10 cellular contexts compared by ENCODE assay signal in genomic region chr5:123460296-123460729, GRCh38. TPM values are rescaled to one million over a fixed set of nuclear protein-coding genes. Genes with fewer than 3 reads are reported as not detected.
A peak's percentile ranks its signal among the peaks of the same experiment; 100 is the strongest.
DNase-seq lines count a peak whose midpoint lies in the region; ATAC-seq, FAIRE-seq and TF ChIP-seq lines count a peak whose summit lies in the region.
"Had no signal": no experiment of that assay in that cellular context is flagged by ENCODE, and none has a peak within 500 bp of the region (broad histone marks: within the 10 kb centered on the region; RNA-seq: fewer than 3 reads in every experiment).

No MANE protein-coding gene starts in this region.

- H3K4me3 ChIP-seq in kidney (ENCODE audit: low read length in 2 of 2) = no peak overlapping the region
- H3K4me3 ChIP-seq: SJSA1 had no signal

- peak; percentile 96 for ATAC-seq in T-helper 17 cell
- no peak for ATAC-seq in HG03108 (IDR thresholded peaks at IDR 0.05; ENCODE audit: unreplicated experiment)
- ATAC-seq in GM21737 (IDR thresholded peaks at IDR 0.05; ENCODE audit: unreplicated experiment) = no peak

- DNase-seq in activated naive CD4-positive, alpha-beta T cell treated with anti-CD3 and anti-CD28 coated beads for 36 hours = peak; percentile 81
- DNase-seq in activated naive CD4-positive, alpha-beta T cell (lab: John Stamatoyannopoulos, UW) = no peak
- DNase-seq in T-helper 17 cell = no peak
- DNase-seq in erythroblast (lab: John Stamatoyannopoulos, UW) = peak; percentile 7 to 12
- DNase-seq in stimulated activated naive CD4-positive, alpha-beta T cell treated with Interleukin-2 at 50 U/mL for 16 hours (lab: John Stamatoyannopoulos, UW) = peak; percentile 22
- DNase-seq in kidney = no peak

- no peaks in the 10 kb centered on the region for H3K27me3 Mint-ChIP-seq in activated naive CD4-positive, alpha-beta T cell treated with anti-CD3 and anti-CD28 coated beads for 36 hours (ENCODE audit: low read depth)
- no peaks in the 10 kb centered on the region for H3K27me3 Mint-ChIP-seq in T-helper 17 cell

- TF ChIP-seq CTCF in kidney (IDR thresholded peaks at IDR 0.05; ENCODE audit: borderline replicate concordance, extremely low read depth, insufficient read depth) = no peak

- no peaks in the 10 kb centered on the region for H3K9me3 ChIP-seq in T-helper 17 cell (ENCODE audit: control insufficient read depth, low read length, poor library complexity, severe bottlenecking)
- no peaks in the 10 kb centered on the region for H3K9me3 ChIP-seq in kidney (ENCODE audit: control insufficient read depth in 1 of 2, low read length in 2 of 2)
- H3K9me3 ChIP-seq: SJSA1 had no signal

- H3K27ac ChIP-seq in kidney (ENCODE audit: low read depth in 2 of 2, low read length in 2 of 2) = peak overlapping the region in 1 of 2 donors; percentile 23
- H3K27ac ChIP-seq: C4-2B, SJSA1 had no signal

- H3K4me1 ChIP-seq in kidney (ENCODE audit: control insufficient read depth in 1 of 2, insufficient read depth in 1 of 2, low read depth in 1 of 2, low read length in 2 of 2) = peaks cover 0 to 8% of the 10 kb centered on the region in 2 donors
- H3K4me1 ChIP-seq: SJSA1 had no signal

- H3K9me3 Mint-ChIP-seq in activated naive CD4-positive, alpha-beta T cell treated with anti-CD3 and anti-CD28 coated beads for 36 hours = peaks cover 2% of the 10 kb centered on the region

- peaks cover 20% of the 10 kb centered on the region for H3K4me1 Mint-ChIP-seq in activated naive CD4-positive, alpha-beta T cell treated with anti-CD3 and anti-CD28 coated beads for 36 hours (ENCODE audit: low read depth)
- H3K4me1 Mint-ChIP-seq in T-helper 17 cell = peaks cover 7% of the 10 kb centered on the region

- CTCF ChIA-PET in activated naive CD4-positive, alpha-beta T cell treated with anti-CD3 and anti-CD28 coated beads for 36 hours (lab: Charles Lee) = interaction anchor here (0.8 to 2.0 kb wide), 4 partner anchors 10 to 37 kb away, joined by 3 to 5 read pairs (median 4); partner anchors contain the start of gene CEP120

- no peak for FAIRE-seq in kidney (lab: Jason Lieb, UNC)

- no peaks in the 10 kb centered on the region for H3K36me3 Mint-ChIP-seq in activated naive CD4-positive, alpha-beta T cell treated with anti-CD3 and anti-CD28 coated beads for 36 hours (ENCODE audit: low read depth)
- peaks cover 2% of the 10 kb centered on the region for H3K36me3 Mint-ChIP-seq in T-helper 17 cell (ENCODE audit: low read depth)

- TF ChIP-seq POLR2A in erythroblast (IDR thresholded peaks at IDR 0.05; ENCODE audit: low read length) = no peak

- no peak overlapping the region for H3K9ac ChIP-seq in kidney (ENCODE audit: low read length in 2 of 2)

- H3K27ac Mint-ChIP-seq in activated naive CD4-positive, alpha-beta T cell treated with anti-CD3 and anti-CD28 coated beads for 36 hours = peak overlapping the region; percentile 90
- H3K27ac Mint-ChIP-seq in T-helper 17 cell = no peak overlapping the region

- H3K4me3 Mint-ChIP-seq in activated naive CD4-positive, alpha-beta T cell treated with anti-CD3 and anti-CD28 coated beads for 36 hours = peak overlapping the region; percentile 10
- no peak overlapping the region for H3K4me3 Mint-ChIP-seq in T-helper 17 cell

- H3K36me3 ChIP-seq in kidney (ENCODE audit: control insufficient read depth in 1 of 2, insufficient read depth in 2 of 2, low read length in 2 of 2) = no peaks in the 10 kb centered on the region
- H3K36me3 ChIP-seq: SJSA1 had no signal

- intact Hi-C loops in activated naive CD4-positive, alpha-beta T cell treated with anti-CD3 and anti-CD28 coated beads for 36 hours (cut with micrococcal nuclease) = loop anchor here (1.0 kb wide), 7 partner anchors 12 to 151 kb away; partner anchors contain the start of genes CEP120 and CSNK1G3
- intact Hi-C loops in kidney (cut with DNase I) = no loop called here

RNA-seq across cellular contexts. Expression of gene CEP120, which starts 37.1 kb away (rescaled TPM):
- 10 to 100 TPM; 39.2 to 39.5 TPM for total RNA-seq in activated naive CD4-positive, alpha-beta T cell treated with anti-CD3 and anti-CD28 coated beads for 36 hours
- total RNA-seq in T-helper 17 cell (10 to 100 TPM; 58.6 to 60.5 TPM), kidney (22.1 TPM)
- polyA plus RNA-seq in kidney (ENCODE audit: insufficient read depth, low read depth, low replicate concordance) = 4.6 TPM

RNA-seq across cellular contexts. Expression of gene CSNK1G3, which starts 51.7 kb away (rescaled TPM):
- 10 to 100 TPM; 31.9 to 33.8 TPM for total RNA-seq in activated naive CD4-positive, alpha-beta T cell treated with anti-CD3 and anti-CD28 coated beads for 36 hours
- total RNA-seq in T-helper 17 cell (10 to 100 TPM; 61.8 to 65.7 TPM), kidney (39.1 TPM)
- polyA plus RNA-seq in kidney (ENCODE audit: insufficient read depth, low read depth, low replicate concordance) = 8.1 TPM

Comparison
In these comparisons a context has a peak if more than half of its experiments do, and no peak if none do; other contexts are left out.
1. DNase-seq: peak in activated naive CD4-positive, alpha-beta T cell treated with anti-CD3 and anti-CD28 coated beads for 36 hours (single experiment), erythroblast (2 of 2) and stimulated activated naive CD4-positive, alpha-beta T cell treated with Interleukin-2 at 50 U/mL for 16 hours (single experiment); none in activated naive CD4-positive, alpha-beta T cell (0 of 4), T-helper 17 cell (0 of 3) and kidney (single experiment).